1 cellular context compared by ENCODE assay signal in the genomic region with DNA sequence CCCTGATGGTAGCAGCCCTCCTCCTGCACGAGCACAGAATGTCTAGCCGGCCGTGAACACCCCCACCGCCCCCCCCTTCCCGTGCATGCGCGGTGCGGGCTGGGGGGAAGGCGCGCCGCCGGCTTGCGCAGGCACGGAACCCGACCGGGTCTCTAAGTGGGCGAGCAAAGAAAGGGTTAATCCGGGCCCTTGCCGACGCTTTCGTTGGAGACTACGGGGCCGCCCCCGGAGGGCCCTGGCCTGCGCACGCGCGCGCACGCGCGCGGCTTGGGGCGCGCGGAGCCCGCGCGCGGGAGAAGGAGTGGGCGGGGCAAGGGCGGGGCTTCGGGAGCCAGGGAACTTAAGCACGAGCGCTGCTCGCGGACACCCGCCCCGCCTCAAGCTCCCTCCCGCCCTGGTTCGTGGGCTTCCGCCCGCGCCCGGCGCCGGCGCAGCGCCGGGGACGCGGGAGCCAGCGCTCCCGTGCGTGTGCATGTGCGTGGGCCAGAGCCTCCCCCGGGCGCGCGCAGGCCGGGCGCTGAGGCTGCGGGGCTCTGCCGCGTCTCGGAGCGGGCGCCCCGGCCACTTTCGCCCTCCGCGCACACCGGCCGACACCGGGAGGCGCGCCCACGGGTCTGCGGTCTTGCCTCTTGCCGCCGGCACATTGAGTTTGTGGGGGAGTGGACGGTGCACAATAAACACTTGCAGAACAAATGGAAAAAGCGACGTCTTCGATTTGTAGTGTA.
TF ChIP-seq lines count a peak whose summit lies in the region.

No MANE protein-coding gene starts in this region.

TF ChIP-seq in K562, 482 proteins besides CTCF, POLR2A, EP300 and RAD21 (continued from another document and continues in another):
- TF ChIP-seq, protein P1, sequence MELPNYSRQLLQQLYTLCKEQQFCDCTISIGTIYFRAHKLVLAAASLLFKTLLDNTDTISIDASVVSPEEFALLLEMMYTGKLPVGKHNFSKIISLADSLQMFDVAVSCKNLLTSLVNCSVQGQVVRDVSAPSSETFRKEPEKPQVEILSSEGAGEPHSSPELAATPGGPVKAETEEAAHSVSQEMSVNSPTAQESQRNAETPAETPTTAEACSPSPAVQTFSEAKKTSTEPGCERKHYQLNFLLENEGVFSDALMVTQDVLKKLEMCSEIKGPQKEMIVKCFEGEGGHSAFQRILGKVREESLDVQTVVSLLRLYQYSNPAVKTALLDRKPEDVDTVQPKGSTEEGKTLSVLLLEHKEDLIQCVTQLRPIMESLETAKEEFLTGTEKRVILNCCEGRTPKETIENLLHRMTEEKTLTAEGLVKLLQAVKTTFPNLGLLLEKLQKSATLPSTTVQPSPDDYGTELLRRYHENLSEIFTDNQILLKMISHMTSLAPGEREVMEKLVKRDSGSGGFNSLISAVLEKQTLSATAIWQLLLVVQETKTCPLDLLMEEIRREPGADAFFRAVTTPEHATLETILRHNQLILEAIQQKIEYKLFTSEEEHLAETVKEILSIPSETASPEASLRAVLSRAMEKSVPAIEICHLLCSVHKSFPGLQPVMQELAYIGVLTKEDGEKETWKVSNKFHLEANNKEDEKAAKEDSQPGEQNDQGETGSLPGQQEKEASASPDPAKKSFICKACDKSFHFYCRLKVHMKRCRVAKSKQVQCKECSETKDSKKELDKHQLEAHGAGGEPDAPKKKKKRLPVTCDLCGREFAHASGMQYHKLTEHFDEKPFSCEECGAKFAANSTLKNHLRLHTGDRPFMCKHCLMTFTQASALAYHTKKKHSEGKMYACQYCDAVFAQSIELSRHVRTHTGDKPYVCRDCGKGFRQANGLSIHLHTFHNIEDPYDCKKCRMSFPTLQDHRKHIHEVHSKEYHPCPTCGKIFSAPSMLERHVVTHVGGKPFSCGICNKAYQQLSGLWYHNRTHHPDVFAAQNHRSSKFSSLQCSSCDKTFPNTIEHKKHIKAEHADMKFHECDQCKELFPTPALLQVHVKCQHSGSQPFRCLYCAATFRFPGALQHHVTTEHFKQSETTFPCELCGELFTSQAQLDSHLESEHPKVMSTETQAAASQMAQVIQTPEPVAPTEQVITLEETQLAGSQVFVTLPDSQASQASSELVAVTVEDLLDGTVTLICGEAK (IDR thresholded peaks at IDR 0.05) = no peak
- TF ChIP-seq, protein P1 (CRISPR knock-in tag; IDR thresholded peaks at IDR 0.05) = no peak
- TF ChIP-seq SAFB2 (IDR thresholded peaks at IDR 0.05; ENCODE audit: borderline replicate concordance, low read depth, low read length, severe bottlenecking) (no peak), PHF20 (IDR thresholded peaks at IDR 0.05; ENCODE audit: partially characterized antibody) (no peak), PYGO2 (tag; IDR thresholded peaks at IDR 0.05) (no peak), ARNT (IDR thresholded peaks at IDR 0.05) (no peak), TBP (optimal IDR thresholded peaks at IDR 0.05; ENCODE audit: low read depth, low read length) (peak; percentile 63), SRF (CRISPR knock-in tag; IDR thresholded peaks at IDR 0.05) (no peak; a peak in 1 of 4 replicates), BCOR (IDR thresholded peaks at IDR 0.05) (no peak), ZNF561 (CRISPR knock-in tag; conservative IDR thresholded peaks at IDR 0.05) (0 out of 2 replicates have a peak, but pooled peaks have one; percentile 12), ZNF3 (CRISPR knock-in tag; IDR thresholded peaks at IDR 0.05) (no peak), ZNF12 (CRISPR knock-in tag; IDR thresholded peaks at IDR 0.05) (no peak), RCOR1 (IDR thresholded peaks at IDR 0.05; ENCODE audit: borderline replicate concordance in 1 of 2, low read depth in 2 of 2, low read length in 2 of 2) (0 out of 4 replicates have a peak, but pooled peaks of 1 of the 2 experiments have one; percentile 3), SFPQ (IDR thresholded peaks at IDR 0.05; ENCODE audit: low read depth, low read length) (no peak), SRSF3 (IDR thresholded peaks at IDR 0.05; ENCODE audit: insufficient read depth, low read length) (no peak), HBP1 (CRISPR knock-in tag; IDR thresholded peaks at IDR 0.05) (no peak), POLR2AphosphoS5 (IDR thresholded peaks at IDR 0.05; ENCODE audit: control insufficient read depth, insufficient read depth, low read depth, low read length) (peak; percentile 61), CHD1 (IDR thresholded peaks at IDR 0.05; ENCODE audit: low read length) (no peak)
- TF ChIP-seq, protein P2, sequence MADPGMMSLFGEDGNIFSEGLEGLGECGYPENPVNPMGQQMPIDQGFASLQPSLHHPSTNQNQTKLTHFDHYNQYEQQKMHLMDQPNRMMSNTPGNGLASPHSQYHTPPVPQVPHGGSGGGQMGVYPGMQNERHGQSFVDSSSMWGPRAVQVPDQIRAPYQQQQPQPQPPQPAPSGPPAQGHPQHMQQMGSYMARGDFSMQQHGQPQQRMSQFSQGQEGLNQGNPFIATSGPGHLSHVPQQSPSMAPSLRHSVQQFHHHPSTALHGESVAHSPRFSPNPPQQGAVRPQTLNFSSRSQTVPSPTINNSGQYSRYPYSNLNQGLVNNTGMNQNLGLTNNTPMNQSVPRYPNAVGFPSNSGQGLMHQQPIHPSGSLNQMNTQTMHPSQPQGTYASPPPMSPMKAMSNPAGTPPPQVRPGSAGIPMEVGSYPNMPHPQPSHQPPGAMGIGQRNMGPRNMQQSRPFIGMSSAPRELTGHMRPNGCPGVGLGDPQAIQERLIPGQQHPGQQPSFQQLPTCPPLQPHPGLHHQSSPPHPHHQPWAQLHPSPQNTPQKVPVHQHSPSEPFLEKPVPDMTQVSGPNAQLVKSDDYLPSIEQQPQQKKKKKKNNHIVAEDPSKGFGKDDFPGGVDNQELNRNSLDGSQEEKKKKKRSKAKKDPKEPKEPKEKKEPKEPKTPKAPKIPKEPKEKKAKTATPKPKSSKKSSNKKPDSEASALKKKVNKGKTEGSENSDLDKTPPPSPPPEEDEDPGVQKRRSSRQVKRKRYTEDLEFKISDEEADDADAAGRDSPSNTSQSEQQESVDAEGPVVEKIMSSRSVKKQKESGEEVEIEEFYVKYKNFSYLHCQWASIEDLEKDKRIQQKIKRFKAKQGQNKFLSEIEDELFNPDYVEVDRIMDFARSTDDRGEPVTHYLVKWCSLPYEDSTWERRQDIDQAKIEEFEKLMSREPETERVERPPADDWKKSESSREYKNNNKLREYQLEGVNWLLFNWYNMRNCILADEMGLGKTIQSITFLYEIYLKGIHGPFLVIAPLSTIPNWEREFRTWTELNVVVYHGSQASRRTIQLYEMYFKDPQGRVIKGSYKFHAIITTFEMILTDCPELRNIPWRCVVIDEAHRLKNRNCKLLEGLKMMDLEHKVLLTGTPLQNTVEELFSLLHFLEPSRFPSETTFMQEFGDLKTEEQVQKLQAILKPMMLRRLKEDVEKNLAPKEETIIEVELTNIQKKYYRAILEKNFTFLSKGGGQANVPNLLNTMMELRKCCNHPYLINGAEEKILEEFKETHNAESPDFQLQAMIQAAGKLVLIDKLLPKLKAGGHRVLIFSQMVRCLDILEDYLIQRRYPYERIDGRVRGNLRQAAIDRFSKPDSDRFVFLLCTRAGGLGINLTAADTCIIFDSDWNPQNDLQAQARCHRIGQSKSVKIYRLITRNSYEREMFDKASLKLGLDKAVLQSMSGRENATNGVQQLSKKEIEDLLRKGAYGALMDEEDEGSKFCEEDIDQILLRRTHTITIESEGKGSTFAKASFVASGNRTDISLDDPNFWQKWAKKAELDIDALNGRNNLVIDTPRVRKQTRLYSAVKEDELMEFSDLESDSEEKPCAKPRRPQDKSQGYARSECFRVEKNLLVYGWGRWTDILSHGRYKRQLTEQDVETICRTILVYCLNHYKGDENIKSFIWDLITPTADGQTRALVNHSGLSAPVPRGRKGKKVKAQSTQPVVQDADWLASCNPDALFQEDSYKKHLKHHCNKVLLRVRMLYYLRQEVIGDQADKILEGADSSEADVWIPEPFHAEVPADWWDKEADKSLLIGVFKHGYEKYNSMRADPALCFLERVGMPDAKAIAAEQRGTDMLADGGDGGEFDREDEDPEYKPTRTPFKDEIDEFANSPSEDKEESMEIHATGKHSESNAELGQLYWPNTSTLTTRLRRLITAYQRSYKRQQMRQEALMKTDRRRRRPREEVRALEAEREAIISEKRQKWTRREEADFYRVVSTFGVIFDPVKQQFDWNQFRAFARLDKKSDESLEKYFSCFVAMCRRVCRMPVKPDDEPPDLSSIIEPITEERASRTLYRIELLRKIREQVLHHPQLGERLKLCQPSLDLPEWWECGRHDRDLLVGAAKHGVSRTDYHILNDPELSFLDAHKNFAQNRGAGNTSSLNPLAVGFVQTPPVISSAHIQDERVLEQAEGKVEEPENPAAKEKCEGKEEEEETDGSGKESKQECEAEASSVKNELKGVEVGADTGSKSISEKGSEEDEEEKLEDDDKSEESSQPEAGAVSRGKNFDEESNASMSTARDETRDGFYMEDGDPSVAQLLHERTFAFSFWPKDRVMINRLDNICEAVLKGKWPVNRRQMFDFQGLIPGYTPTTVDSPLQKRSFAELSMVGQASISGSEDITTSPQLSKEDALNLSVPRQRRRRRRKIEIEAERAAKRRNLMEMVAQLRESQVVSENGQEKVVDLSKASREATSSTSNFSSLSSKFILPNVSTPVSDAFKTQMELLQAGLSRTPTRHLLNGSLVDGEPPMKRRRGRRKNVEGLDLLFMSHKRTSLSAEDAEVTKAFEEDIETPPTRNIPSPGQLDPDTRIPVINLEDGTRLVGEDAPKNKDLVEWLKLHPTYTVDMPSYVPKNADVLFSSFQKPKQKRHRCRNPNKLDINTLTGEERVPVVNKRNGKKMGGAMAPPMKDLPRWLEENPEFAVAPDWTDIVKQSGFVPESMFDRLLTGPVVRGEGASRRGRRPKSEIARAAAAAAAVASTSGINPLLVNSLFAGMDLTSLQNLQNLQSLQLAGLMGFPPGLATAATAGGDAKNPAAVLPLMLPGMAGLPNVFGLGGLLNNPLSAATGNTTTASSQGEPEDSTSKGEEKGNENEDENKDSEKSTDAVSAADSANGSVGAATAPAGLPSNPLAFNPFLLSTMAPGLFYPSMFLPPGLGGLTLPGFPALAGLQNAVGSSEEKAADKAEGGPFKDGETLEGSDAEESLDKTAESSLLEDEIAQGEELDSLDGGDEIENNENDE (IDR thresholded peaks at IDR 0.05; ENCODE audit: low read depth, low read length) = no peak
- TF ChIP-seq, protein P3, sequence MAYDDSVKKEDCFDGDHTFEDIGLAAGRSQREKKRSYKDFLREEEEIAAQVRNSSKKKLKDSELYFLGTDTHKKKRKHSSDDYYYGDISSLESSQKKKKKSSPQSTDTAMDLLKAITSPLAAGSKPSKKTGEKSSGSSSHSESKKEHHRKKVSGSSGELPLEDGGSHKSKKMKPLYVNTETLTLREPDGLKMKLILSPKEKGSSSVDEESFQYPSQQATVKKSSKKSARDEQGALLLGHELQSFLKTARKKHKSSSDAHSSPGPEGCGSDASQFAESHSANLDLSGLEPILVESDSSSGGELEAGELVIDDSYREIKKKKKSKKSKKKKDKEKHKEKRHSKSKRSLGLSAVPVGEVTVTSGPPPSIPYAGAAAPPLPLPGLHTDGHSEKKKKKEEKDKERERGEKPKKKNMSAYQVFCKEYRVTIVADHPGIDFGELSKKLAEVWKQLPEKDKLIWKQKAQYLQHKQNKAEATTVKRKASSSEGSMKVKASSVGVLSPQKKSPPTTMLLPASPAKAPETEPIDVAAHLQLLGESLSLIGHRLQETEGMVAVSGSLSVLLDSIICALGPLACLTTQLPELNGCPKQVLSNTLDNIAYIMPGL (CRISPR knock-in tag; IDR thresholded peaks at IDR 0.05) = no peak
